Comparison of ENCODE assay signal across 26 cellular contexts in genomic region chr16:1122031-1122765, GRCh38. TPM values are rescaled to one million over a fixed set of nuclear protein-coding genes. Genes with fewer than 3 reads are reported as not detected.
DNase-seq lines count a peak whose midpoint lies in the region; ATAC-seq, FAIRE-seq and TF ChIP-seq lines count a peak whose summit lies in the region.
"Had no signal": no experiment of that assay in that cellular context is flagged by ENCODE, and none has a peak within 500 bp of the region (broad histone marks: within the 10 kb centered on the region; RNA-seq: fewer than 3 reads in every experiment).

No MANE protein-coding gene starts in this region.

- DNase-seq in GM23248 = peak; percentile 31
- peak; percentile 46 for DNase-seq in M059J (ENCODE audit: low read depth)
- no peak for DNase-seq in H1 (ENCODE audit: low read depth in 1 of 2, low spot score in 2 of 2)
- no peak for DNase-seq in neuronal stem cell (ENCODE audit: low spot score)
- DNase-seq in activated CD8-positive, alpha-beta T cell treated with anti-CD3 and anti-CD28 coated beads for 36 hours = no peak
- DNase-seq in SIG-M5 treated with dmso at 0.1 percent for 504 hours (lab: John Stamatoyannopoulos, UW; ENCODE audit: unreplicated experiment) = no peak
- no peak for DNase-seq in stimulated activated CD4-positive, alpha-beta T cell treated with anti-CD3 and anti-CD28 coated beads, Interleukin-4, amount 100 ng/mL, for 24 hours
- DNase-seq: 8988T; ACHN; AML-193; BE2C; CD4-positive, alpha-beta T cell; CD8-positive, alpha-beta memory T cell; DMS 273 treated with DMSO at 0.1 percent for 48 hours; DMS79; EL; GDM1 had no signal

- H3K56ac ChIP-seq in H1 (replicated peaks; ENCODE audit: insufficient read length, low read depth, low read length) = no peak overlapping the region

- peak overlapping the region; percentile 85 for H4K8ac ChIP-seq in H1 (ENCODE audit: extremely low read depth, insufficient read depth, low read length)
- H4K8ac ChIP-seq in neuronal stem cell (ENCODE audit: low read depth, low read length) = no peak overlapping the region

- no peaks in the 10 kb centered on the region for H3K36me3 Mint-ChIP-seq in activated CD8-positive, alpha-beta T cell treated with anti-CD3 and anti-CD28 coated beads for 36 hours (ENCODE audit: low read depth)
- H3K36me3 Mint-ChIP-seq: CD14-positive monocyte; CD8-positive, alpha-beta memory T cell had no signal

- H2AK5ac ChIP-seq in H1 (ENCODE audit: low read depth, low read length) (no peak overlapping the region), neuronal stem cell (ENCODE audit: low read depth, low read length) (peak overlapping the region; percentile 82)

- no peak for ATAC-seq in activated CD8-positive, alpha-beta T cell treated with anti-CD3 and anti-CD28 coated beads for 36 hours
- ATAC-seq: A549, GM12878, GM23338 had no signal

- TF ChIP-seq POLR2A in H1 (IDR thresholded peaks at IDR 0.05; ENCODE audit: control extremely low read depth in 1 of 2, low read depth in 2 of 2, low read length in 2 of 2) = no peak

- H3K27ac ChIP-seq in GM23248 (no peak overlapping the region), H1 (ENCODE audit: low read depth, low read length) (no peak overlapping the region), neuronal stem cell (replicated peaks; ENCODE audit: low read length) (no peak overlapping the region)
- H3K27ac ChIP-seq: BLaER1 treated with 17β-estradiol and CSF1 and Interleukin-3, amounts not matched to agents 10 nM and 100 nM had no signal

- H3K4ac ChIP-seq in H1 (replicated peaks; ENCODE audit: insufficient read length, low read depth, low read length) (no peak overlapping the region), neuronal stem cell (ENCODE audit: low read length) (no peak overlapping the region)

- no peaks in the 10 kb centered on the region for H3F3A ChIP-seq in GM23248 (ENCODE audit: insufficient read depth)

- H3K27me3 Mint-ChIP-seq in activated CD8-positive, alpha-beta T cell treated with anti-CD3 and anti-CD28 coated beads for 36 hours = no peaks in the 10 kb centered on the region
- H3K27me3 Mint-ChIP-seq: CD4-positive, alpha-beta T cell; CD8-positive, alpha-beta memory T cell had no signal

- H2BK5ac ChIP-seq in H1 (ENCODE audit: low read depth, low read length) = no peak overlapping the region
- peak overlapping the region; percentile 21 for H2BK5ac ChIP-seq in neuronal stem cell (ENCODE audit: low read length)

- POLR2A ChIA-PET in H1 (lab: Charles Lee; ENCODE audit: partially characterized antibody) = no interaction called here
- POLR2A ChIA-PET in activated CD8-positive, alpha-beta T cell treated with anti-CD3 and anti-CD28 coated beads for 36 hours (lab: Charles Lee) = no interaction called here

- H3K79me1 ChIP-seq in H1 (ENCODE audit: low read depth, low read length) (no peaks in the 10 kb centered on the region), neuronal stem cell (ENCODE audit: low read depth, low read length) (no peaks in the 10 kb centered on the region)

- H2AFZ ChIP-seq in GM23248 (no peak overlapping the region), H1 (ENCODE audit: low read length) (no peak overlapping the region), neuronal stem cell (ENCODE audit: low read length) (peak overlapping the region; percentile 72)
- H2AFZ ChIP-seq: GM23338 had no signal

- no peaks in the 10 kb centered on the region for H3K4me1 ChIP-seq in GM23248 (ENCODE audit: insufficient read depth)
- H3K4me1 ChIP-seq in H1 (replicated peaks in 1 of 4; ENCODE audit: control insufficient read depth in 3 of 4, insufficient read depth in 4 of 4, low read length in 3 of 4) = peaks cover 0 to 5% (median 0%) of the 10 kb centered on the region in 4 experiments; a peak in 2 of 7 replicates
- H3K4me1 ChIP-seq in neuronal stem cell (ENCODE audit: control insufficient read depth in 2 of 2, insufficient read depth in 1 of 2, low read depth in 1 of 2, low read length in 2 of 2) = peaks cover 13 to 19% of the 10 kb centered on the region in 2 donors
- H3K4me1 ChIP-seq: A549, HAP-1 had no signal

- WGBS in GM23248 (ENCODE audit: low coverage in 1 of 2, low lambda C conversion rate in 2 of 2, missing lambda C conversion rate in 2 of 2), 2 experiments = 42 to 50% methylated on average over 18 to 29 of the region's 29 CpGs
- 83% methylated on average over 18 of the region's 29 CpGs; no CpG with 5 or more reads in 1 of the 2 experiments for WGBS in H1 (ENCODE audit: extremely low coverage in 1 of 2, insufficient coverage in 1 of 2, insufficient read length in 1 of 2, insufficient replicate concordance in 2 of 2, low coverage in 1 of 2, low lambda C conversion rate in 2 of 2, missing lambda C conversion rate in 1 of 2), 2 experiments
- no CpG with 5 or more reads among the region's 29 CpGs for WGBS in neuronal stem cell (ENCODE audit: extremely low coverage in 2 of 2, insufficient read length in 2 of 2, insufficient replicate concordance in 1 of 2), 2 donors

- H2BK12ac ChIP-seq in H1 (ENCODE audit: low read depth, low read length) (no peak overlapping the region), neuronal stem cell (ENCODE audit: low read length) (peak overlapping the region; percentile 23)

- no peak overlapping the region for H3K18ac ChIP-seq in H1 (ENCODE audit: extremely low read depth, low read length)
- peak overlapping the region; percentile 18 for H3K18ac ChIP-seq in neuronal stem cell (ENCODE audit: low read length)

- no peaks in the 10 kb centered on the region for H3K9me3 ChIP-seq in GM23248 (ENCODE audit: low read depth)
- no peaks in the 10 kb centered on the region for H3K9me3 ChIP-seq in H1 (ENCODE audit: insufficient read depth in 2 of 2, low read depth in 1 of 2, low read length in 1 of 2)
- no peaks in the 10 kb centered on the region for H3K9me3 ChIP-seq in neuronal stem cell (replicated peaks in 1 of 2; ENCODE audit: control insufficient read depth in 2 of 2, insufficient read depth in 1 of 2, low read depth in 1 of 2, low read length in 2 of 2)
- H3K9me3 ChIP-seq: A549; BE2C; BLaER1 treated with 17β-estradiol and CSF1 and Interleukin-3, amounts not matched to agents 10 nM and 100 nM; HAP-1 had no signal

- no peak for TF ChIP-seq CTCF in H1 (IDR thresholded peaks at IDR 0.05; ENCODE audit: control extremely low read depth in 1 of 3, insufficient read depth in 1 of 3, low read depth in 1 of 3, low read length in 3 of 3)
- TF ChIP-seq CTCF in activated CD8-positive, alpha-beta T cell treated with anti-CD3 and anti-CD28 coated beads for 36 hours (IDR thresholded peaks at IDR 0.05) = no peak

- no peaks in the 10 kb centered on the region for H3K9me3 Mint-ChIP-seq in activated CD8-positive, alpha-beta T cell treated with anti-CD3 and anti-CD28 coated beads for 36 hours
- H3K9me3 Mint-ChIP-seq: CD14-positive monocyte; CD4-positive, alpha-beta T cell; CD8-positive, alpha-beta memory T cell; GM23338 had no signal

- no peak overlapping the region for H3K27ac Mint-ChIP-seq in activated CD8-positive, alpha-beta T cell treated with anti-CD3 and anti-CD28 coated beads for 36 hours
- H3K27ac Mint-ChIP-seq: CD14-positive monocyte; CD4-positive, alpha-beta T cell; CD8-positive, alpha-beta memory T cell; GM23338 had no signal

- H2BK120ac ChIP-seq in H1 (replicated peaks; ENCODE audit: low read depth, low read length) (no peak overlapping the region), neuronal stem cell (ENCODE audit: low read depth, low read length) (no peak overlapping the region)

- H3K4me2 ChIP-seq in GM23248 (ENCODE audit: unreplicated experiment) (no peak overlapping the region), H1 (ENCODE audit: insufficient read depth in 1 of 2, low read depth in 2 of 2, low read length in 2 of 2) (no peak overlapping the region), neuronal stem cell (ENCODE audit: insufficient read depth, low read length, poor library complexity, severe bottlenecking) (no peak overlapping the region)
- H3K4me2 ChIP-seq: A549, GM23338 had no signal

- H2BK20ac ChIP-seq in H1 (ENCODE audit: low read length) = no peak overlapping the region

- no peak overlapping the region for H2BK15ac ChIP-seq in H1 (ENCODE audit: low read length)
- peak overlapping the region; percentile 83 for H2BK15ac ChIP-seq in neuronal stem cell (ENCODE audit: low read length)

- H3K27me3 ChIP-seq in GM23248 (replicated peaks; ENCODE audit: insufficient read depth) = peaks cover 14% of the 10 kb centered on the region; the same call in 1 of the 2 replicates
- H3K27me3 ChIP-seq in H1 (replicated peaks in 1 of 4; ENCODE audit: control insufficient read depth in 3 of 4, extremely low read depth in 1 of 4, insufficient read depth in 3 of 4, low read length in 3 of 4) = no peaks in the 10 kb centered on the region
- peaks cover 0 to 47% (median 0%) of the 10 kb centered on the region in 3 experiments for H3K27me3 ChIP-seq in neuronal stem cell (ENCODE audit: control insufficient read depth in 3 of 3, insufficient read depth in 3 of 3, low read depth in 1 of 3, low read length in 3 of 3)
- H3K27me3 ChIP-seq: BE2C had no signal

- no peaks in the 10 kb centered on the region for H3K9me2 ChIP-seq in GM23248 (ENCODE audit: insufficient read depth)

- H4K91ac ChIP-seq in H1 (replicated peaks; ENCODE audit: insufficient read length, low read length) (no peak overlapping the region), neuronal stem cell (ENCODE audit: low read depth, low read length, poor library complexity) (no peak overlapping the region)

- no peak overlapping the region for H3K4me3 ChIP-seq in GM23248
- H3K4me3 ChIP-seq in H1 (ENCODE audit: extremely low read depth in 1 of 4, insufficient read depth in 2 of 4, low read depth in 3 of 4, low read length in 4 of 4) = no peak overlapping the region
- H3K4me3 ChIP-seq in neuronal stem cell (ENCODE audit: low read length in 2 of 2) = no peak overlapping the region
- H3K4me3 ChIP-seq: A549; BLaER1 treated with 17β-estradiol and CSF1 and Interleukin-3, amounts not matched to agents 10 nM and 100 nM; GM12878; GM23338; HAP-1 had no signal

- no peak overlapping the region for H4K5ac ChIP-seq in H1 (ENCODE audit: insufficient read length, low read depth, low read length)

- no peak for TF ChIP-seq EP300 in H1 (IDR thresholded peaks at IDR 0.05; ENCODE audit: borderline replicate concordance in 1 of 2, low read depth in 2 of 2, low read length in 2 of 2)

- H3K14ac ChIP-seq in H1 (ENCODE audit: insufficient read length) (no peak overlapping the region), neuronal stem cell (ENCODE audit: low read length) (no peak overlapping the region)

- no peak for FAIRE-seq in H1 (lab: Jason Lieb, UNC)
- FAIRE-seq: A549, D721Med, GM12878, GM19239, H54 had no signal

- in situ Hi-C loops in GM23248 (cut with MboI) = no loop called here

- no peaks in the 10 kb centered on the region for H3K23me2 ChIP-seq in H1 (ENCODE audit: low read depth, low read length)

- H3K4me1 Mint-ChIP-seq in activated CD8-positive, alpha-beta T cell treated with anti-CD3 and anti-CD28 coated beads for 36 hours (ENCODE audit: low read depth) = no peaks in the 10 kb centered on the region
- H3K4me1 Mint-ChIP-seq: CD14-positive monocyte; CD8-positive, alpha-beta memory T cell; GM23338 had no signal

- H3K79me2 ChIP-seq in GM23248 (ENCODE audit: insufficient read depth) (no peaks in the 10 kb centered on the region), H1 (ENCODE audit: control insufficient read depth in 1 of 2, insufficient read depth in 2 of 2, low read length in 2 of 2) (no peaks in the 10 kb centered on the region)

- no peaks in the 10 kb centered on the region for H3K36me3 ChIP-seq in GM23248 (ENCODE audit: low read depth)
- H3K36me3 ChIP-seq in H1 (ENCODE audit: control insufficient read depth in 2 of 4, insufficient read depth in 4 of 4, low read length in 3 of 4) = no peaks in the 10 kb centered on the region
- no peaks in the 10 kb centered on the region for H3K36me3 ChIP-seq in neuronal stem cell (replicated peaks in 1 of 2; ENCODE audit: control insufficient read depth in 2 of 2, insufficient read depth in 2 of 2, low read length in 2 of 2)
- H3K36me3 ChIP-seq: BE2C; BLaER1 treated with 17β-estradiol and CSF1 and Interleukin-3, amounts not matched to agents 10 nM and 100 nM; HAP-1 had no signal

- H3K23ac ChIP-seq in H1 (ENCODE audit: insufficient read length) = no peak overlapping the region
- H3K23ac ChIP-seq in neuronal stem cell (ENCODE audit: low read depth, low read length, poor library complexity) = peak overlapping the region; percentile 35

- no peak overlapping the region for H3K4me3 Mint-ChIP-seq in activated CD8-positive, alpha-beta T cell treated with anti-CD3 and anti-CD28 coated beads for 36 hours
- H3K4me3 Mint-ChIP-seq: CD14-positive monocyte; CD4-positive, alpha-beta T cell; CD8-positive, alpha-beta memory T cell; GM23338 had no signal

- H4K20me1 ChIP-seq in GM23248 (ENCODE audit: insufficient read depth) (no peaks in the 10 kb centered on the region), H1 (replicated peaks in 1 of 2; ENCODE audit: control insufficient read depth in 1 of 2, insufficient read depth in 2 of 2, low read length in 2 of 2) (no peaks in the 10 kb centered on the region)

- intact Hi-C loops in activated CD8-positive, alpha-beta T cell treated with anti-CD3 and anti-CD28 coated beads for 36 hours (cut with micrococcal nuclease) = no loop called here

- CTCF ChIA-PET in H1 (lab: Charles Lee; ENCODE audit: partially characterized antibody) = interaction anchor here (0.6 to 1.4 kb wide), 4 partner anchors 11 to 72 kb away, joined by 3 to 4 read pairs (median 4); no protein-coding TSS in a partner anchor
- CTCF ChIA-PET in activated CD8-positive, alpha-beta T cell treated with anti-CD3 and anti-CD28 coated beads for 36 hours (lab: Charles Lee) = no interaction called here

- H3K9ac ChIP-seq in GM23248 = no peak overlapping the region
- no peak overlapping the region for H3K9ac ChIP-seq in H1 (replicated peaks in 1 of 4; ENCODE audit: extremely low read depth in 1 of 4, low read depth in 3 of 4, low read length in 3 of 4)
- H3K9ac ChIP-seq in neuronal stem cell (ENCODE audit: low read depth, low read length, poor library complexity) = peak overlapping the region; percentile 6

- TF ChIP-seq RAD21 in H1 (IDR thresholded peaks at IDR 0.05 in 1 of 2, conservative IDR thresholded peaks at IDR 0.05 in 1 of 2; ENCODE audit: low read depth in 2 of 2, low read length in 2 of 2) = no peak

RNA-seq across cellular contexts. Expression of gene C1QTNF8, which starts 26.2 kb away (rescaled TPM):
- not detected in 2 replicates for total RNA-seq in GM23248 (2014; rRNA removed; shearing (Covaris generic))
- not detected in 2 replicates for polyA plus RNA-seq in GM23248 (2016; fragmentation: Nextera tagmentation; extraction: Ambion mirVana)
- total RNA-seq in M059J (2014; rRNA removed; shearing (Covaris generic)) = not detected in 2 replicates
- not detected in 2 replicates for total RNA-seq in H1 (2021; fragmentation: NEBNext Ultra II Directional; extraction: Animal tissue kit (Norgen Biotek cat#: 25700))
- polyA plus RNA-seq in H1 (2011; rRNA removed) = not detected in 2 replicates
- not detected for polyA plus RNA-seq in H1 (2011; cell fraction: cytosol; rRNA removed)
- 0.06 TPM for polyA plus RNA-seq in H1 (2011; cell fraction: nucleus; rRNA removed)
- 0.19 TPM in 1 of 4 replicates, not detected in the others for polyA plus RNA-seq in H1 (2012, experiment 1 of 2)
- not detected for polyA plus RNA-seq in H1 (2012, experiment 2 of 2)
- not detected for polyA plus RNA-seq in H1 (2013, experiment 1 of 2)
- not detected for polyA plus RNA-seq in H1 (2013, experiment 2 of 2)
- polyA minus RNA-seq in H1 (2011; rRNA and poly(A)+ RNA removed) = not detected in 2 replicates
- polyA minus RNA-seq in H1 (2011; cell fraction: cytosol; rRNA and poly(A)+ RNA removed) = not detected
- not detected for polyA minus RNA-seq in H1 (2011; cell fraction: nucleus; rRNA and poly(A)+ RNA removed)
- polyA plus RNA-seq in neuronal stem cell (2013, experiment 1 of 2) = not detected
- not detected for polyA plus RNA-seq in neuronal stem cell (2013, experiment 2 of 2)
- total RNA-seq in activated CD8-positive, alpha-beta T cell treated with anti-CD3 and anti-CD28 coated beads for 36 hours = not detected
- total RNA-seq: CD4-positive, alpha-beta T cell; CD8-positive, alpha-beta memory T cell; GM12878; GM23338 had no signal
- polyA plus RNA-seq: A549; CD14-positive monocyte; CD8-positive, alpha-beta memory T cell; GM12878; GM23338 had no signal

RNA-seq across cellular contexts. Expression of gene CACNA1H, which starts 30.7 kb away (rescaled TPM):
- 0.11 TPM in 1 of 2 replicates, not detected in the other for total RNA-seq in GM23248 (2014; rRNA removed; shearing (Covaris generic))
- not detected in 2 replicates for polyA plus RNA-seq in GM23248 (2016; fragmentation: Nextera tagmentation; extraction: Ambion mirVana)
- 0.02 TPM in 1 of 2 replicates, not detected in the other for total RNA-seq in M059J (2014; rRNA removed; shearing (Covaris generic))
- total RNA-seq in H1 (2021; fragmentation: NEBNext Ultra II Directional; extraction: Animal tissue kit (Norgen Biotek cat#: 25700)) = 27.2 and 28.7 TPM in 2 replicates
- 14.0 and 27.4 TPM in 2 replicates for polyA plus RNA-seq in H1 (2011; rRNA removed)
- 21.0 TPM for polyA plus RNA-seq in H1 (2011; cell fraction: cytosol; rRNA removed)
- polyA plus RNA-seq in H1 (2011; cell fraction: nucleus; rRNA removed) = 192 TPM
- polyA plus RNA-seq in H1 (2012, experiment 1 of 2) = 17.0 to 33.1 TPM (median 28.7 TPM) in 4 replicates
- 13.4 TPM for polyA plus RNA-seq in H1 (2012, experiment 2 of 2)
- polyA plus RNA-seq in H1 (2013, experiment 1 of 2) = 23.4 TPM
- polyA plus RNA-seq in H1 (2013, experiment 2 of 2) = 21.4 TPM
- polyA minus RNA-seq in H1 (2011; rRNA and poly(A)+ RNA removed) = 19.8 and 20.5 TPM in 2 replicates
- polyA minus RNA-seq in H1 (2011; cell fraction: cytosol; rRNA and poly(A)+ RNA removed) = 16.3 TPM
- 43.3 TPM for polyA minus RNA-seq in H1 (2011; cell fraction: nucleus; rRNA and poly(A)+ RNA removed)
- polyA plus RNA-seq in neuronal stem cell (2013, experiment 1 of 2) = 21.5 TPM
- 21.7 TPM for polyA plus RNA-seq in neuronal stem cell (2013, experiment 2 of 2)
- total RNA-seq in activated CD8-positive, alpha-beta T cell treated with anti-CD3 and anti-CD28 coated beads for 36 hours = under 1 TPM; 0.27 to 0.34 TPM
- polyA plus RNA-seq: CD14-positive monocyte had no signal

RNA-seq across cellular contexts. Expression of gene SSTR5, which starts 49.7 kb away (rescaled TPM):
- not detected in 2 replicates for total RNA-seq in GM23248 (2014; rRNA removed; shearing (Covaris generic))
- polyA plus RNA-seq in GM23248 (2016; fragmentation: Nextera tagmentation; extraction: Ambion mirVana) = not detected in 2 replicates
- total RNA-seq in M059J (2014; rRNA removed; shearing (Covaris generic)) = not detected in 2 replicates
- total RNA-seq in H1 (2021; fragmentation: NEBNext Ultra II Directional; extraction: Animal tissue kit (Norgen Biotek cat#: 25700)) = 0.31 and 0.56 TPM in 2 replicates
- 0.60 and 0.61 TPM in 2 replicates for polyA plus RNA-seq in H1 (2011; rRNA removed)
- polyA plus RNA-seq in H1 (2011; cell fraction: cytosol; rRNA removed) = 0.69 TPM
- 1.4 TPM for polyA plus RNA-seq in H1 (2011; cell fraction: nucleus; rRNA removed)
- polyA plus RNA-seq in H1 (2012, experiment 1 of 2) = 0.27 to 0.40 TPM (median 0.28 TPM) in 3 of 4 replicates, not detected in the other
- polyA plus RNA-seq in H1 (2012, experiment 2 of 2) = 0.42 TPM
- 0.45 TPM for polyA plus RNA-seq in H1 (2013, experiment 1 of 2)
- polyA plus RNA-seq in H1 (2013, experiment 2 of 2) = 0.53 TPM
- polyA minus RNA-seq in H1 (2011; rRNA and poly(A)+ RNA removed) = 0.13 TPM in 1 of 2 replicates, not detected in the other
- polyA minus RNA-seq in H1 (2011; cell fraction: cytosol; rRNA and poly(A)+ RNA removed) = not detected
- polyA minus RNA-seq in H1 (2011; cell fraction: nucleus; rRNA and poly(A)+ RNA removed) = 0.80 TPM
- not detected for polyA plus RNA-seq in neuronal stem cell (2013, experiment 1 of 2)
- not detected for polyA plus RNA-seq in neuronal stem cell (2013, experiment 2 of 2)
- not detected for total RNA-seq in activated CD8-positive, alpha-beta T cell treated with anti-CD3 and anti-CD28 coated beads for 36 hours
- total RNA-seq: CD4-positive, alpha-beta T cell; CD8-positive, alpha-beta memory T cell; GM12878 had no signal
- polyA plus RNA-seq: CD14-positive monocyte; CD8-positive, alpha-beta memory T cell; GM12878 had no signal

Comparison
In these comparisons a context has a peak if more than half of its experiments do, and no peak if none do; other contexts are left out.
1. DNase-seq: peak in GM23248 (single experiment) and M059J (single experiment); none in H1 (0 of 2), neuronal stem cell (single experiment), activated CD8-positive, alpha-beta T cell treated with anti-CD3 and anti-CD28 coated beads for 36 hours (single experiment), SIG-M5 treated with dmso at 0.1 percent for 504 hours (single experiment) and stimulated activated CD4-positive, alpha-beta T cell treated with anti-CD3 and anti-CD28 coated beads, Interleukin-4, amount 100 ng/mL, for 24 hours (single experiment).
2. RNA of gene CACNA1H, which starts 30.7 kb away (total RNA-seq): 27.2 to 28.7 TPM in H1; 0.27 to 0.34 TPM in activated CD8-positive, alpha-beta T cell treated with anti-CD3 and anti-CD28 coated beads for 36 hours, 0.11 TPM in GM23248 and 0.02 TPM in M059J; every median in the first group is over 10 times any median in the second.